Comparison of ENCODE assay signal across 29 cellular contexts in genomic region chr4:143046454-143046853, GRCh38.
DNase-seq lines count a peak whose midpoint lies in the region; ATAC-seq and TF ChIP-seq lines count a peak whose summit lies in the region.
"Had no signal": no experiment of that assay in that cellular context is flagged by ENCODE, and none has a peak within 500 bp of the region (broad histone marks: within the 10 kb centered on the region; RNA-seq: fewer than 3 reads in every experiment).

No MANE protein-coding gene starts in this region.

- peak; percentile 54 to 97 (median 76) for ATAC-seq in right lobe of liver
- ATAC-seq in GM18870 (IDR thresholded peaks at IDR 0.05; ENCODE audit: unreplicated experiment): no peak
- ATAC-seq: A549; activated naive CD8-positive, alpha-beta T cell treated with anti-CD3 and anti-CD28 coated beads, Interleukin-2, amount 50 U/mL, for 24 hours; activated T-cell treated with anti-CD3 and anti-CD28 coated beads, Interleukin-2, amount 50 U/mL, for 72 hours; gastrocnemius medialis; GM23338; natural killer cell; Panc1 had no signal

- TF ChIP-seq EP300 in esophagus muscularis mucosa (IDR thresholded peaks at IDR 0.05) (no peak), sigmoid colon (IDR thresholded peaks at IDR 0.05) (no peak), ovary (IDR thresholded peaks at IDR 0.05) (no peak)

- DNase-seq in Ammon's horn (ENCODE audit: low spot score) (peak; percentile 29), esophagus muscularis mucosa (ENCODE audit: extremely low spot score) (no peak), right lobe of liver (no peak), sigmoid colon (no peak), ovary (no peak), SKM-1 (lab: John Stamatoyannopoulos, UW; ENCODE audit: unreplicated experiment) (no peak), amniotic stem cell (lab: John Stamatoyannopoulos, UW) (no peak)
- DNase-seq: activated CD4-positive, alpha-beta T cell treated with anti-CD3 and anti-CD28 coated beads, Interleukin-2, amount 50 U/mL, for 4 hours; activated naive CD4-positive, alpha-beta T cell; activated naive CD8-positive, alpha-beta T cell treated with anti-CD3 and anti-CD28 coated beads, Interleukin-2, amount 50 U/mL, for 24 hours; activated T-cell treated with anti-CD3 and anti-CD28 coated beads, Interleukin-2, amount 50 U/mL, for 72 hours; AML-193; CD4-positive, alpha-beta memory T cell; gastrocnemius medialis; immature natural killer cell; left ventricle myocardium inferior; MV-4-11; natural killer cell; NCI-H1436; NCI-H226; NCI-H748 treated with DMSO at 0.1 percent for 48 hours; SHP77; stimulated activated CD4-positive, alpha-beta T cell treated with anti-CD3 and anti-CD28 coated beads, Interleukin-2, amount 100 ng/mL, for 48 hours; T-helper 2 cell had no signal

- H3K9me3 ChIP-seq in esophagus muscularis mucosa (no peaks in the 10 kb centered on the region), right lobe of liver (no peaks in the 10 kb centered on the region), sigmoid colon (no peaks in the 10 kb centered on the region), ovary (no peaks in the 10 kb centered on the region)
- H3K9me3 ChIP-seq: A549, gastrocnemius medialis, left ventricle myocardium inferior, right atrium auricular region had no signal

- TF ChIP-seq POLR2A in esophagus muscularis mucosa (IDR thresholded peaks at IDR 0.05; ENCODE audit: low read depth): no peak
- TF ChIP-seq POLR2A in right lobe of liver (IDR thresholded peaks at IDR 0.05): no peak
- TF ChIP-seq POLR2A in sigmoid colon (IDR thresholded peaks at IDR 0.05): no peak
- no peak for TF ChIP-seq POLR2A in ovary (IDR thresholded peaks at IDR 0.05)

- 55% methylated on average over 3 of the region's 4 CpGs for WGBS in esophagus muscularis mucosa
- 20% methylated on average over 1 of the region's 4 CpGs for WGBS in right lobe of liver (ENCODE audit: insufficient coverage, low coverage, low lambda C conversion rate, missing lambda C conversion rate)
- WGBS in sigmoid colon, 2 donors: 84 to 85% methylated on average over 4 of the region's 4 CpGs
- 81 to 88% (median 87%) methylated on average over 4 of the region's 4 CpGs for WGBS in ovary, 3 donors

- TF ChIP-seq CTCF in esophagus muscularis mucosa (IDR thresholded peaks at IDR 0.05) (no peak), right lobe of liver (IDR thresholded peaks at IDR 0.05) (no peak), sigmoid colon (IDR thresholded peaks at IDR 0.05) (no peak), ovary (IDR thresholded peaks at IDR 0.05) (no peak)

- peak overlapping the region; percentile 40 to 60 (median 47) for H3K27ac ChIP-seq in esophagus muscularis mucosa (replicated peaks in 1 of 4)
- no peak overlapping the region for H3K27ac ChIP-seq in right lobe of liver
- H3K27ac ChIP-seq in sigmoid colon: peak overlapping the region; percentile 13 to 54 (median 35)
- no peak overlapping the region for H3K27ac ChIP-seq in ovary
- H3K27ac ChIP-seq: A549, gastrocnemius medialis, left ventricle myocardium inferior, right atrium auricular region had no signal

- H3K4me1 ChIP-seq in esophagus muscularis mucosa (peaks cover 3 to 17% (median 15%) of the 10 kb centered on the region in 4 donors), right lobe of liver (peaks cover 0 to 6% (median 0%) of the 10 kb centered on the region in 4 donors), sigmoid colon (peaks cover 0 to 16% (median 13%) of the 10 kb centered on the region in 4 donors), ovary (ENCODE audit: insufficient read depth) (no peaks in the 10 kb centered on the region)
- H3K4me1 ChIP-seq: A549, gastrocnemius medialis, left ventricle myocardium inferior, right atrium auricular region had no signal

- H3K36me3 ChIP-seq in esophagus muscularis mucosa (no peaks in the 10 kb centered on the region), right lobe of liver (no peaks in the 10 kb centered on the region), sigmoid colon (no peaks in the 10 kb centered on the region), ovary (no peaks in the 10 kb centered on the region)
- H3K36me3 ChIP-seq: gastrocnemius medialis, left ventricle myocardium inferior, right atrium auricular region had no signal

- no peaks in the 10 kb centered on the region for H3K27me3 ChIP-seq in esophagus muscularis mucosa
- H3K27me3 ChIP-seq in right lobe of liver: no peaks in the 10 kb centered on the region
- H3K27me3 ChIP-seq in sigmoid colon: no peaks in the 10 kb centered on the region
- no peaks in the 10 kb centered on the region for H3K27me3 ChIP-seq in ovary
- H3K27me3 ChIP-seq: gastrocnemius medialis, right atrium auricular region had no signal

- intact Hi-C loops in esophagus muscularis mucosa (cut with DNase I): no loop called here
- intact Hi-C loops in right lobe of liver (cut with DNase I): no loop called here
- intact Hi-C loops in sigmoid colon (cut with DNase I): no loop called here
- intact Hi-C loops in ovary (cut with DNase I): no loop called here

- no peak overlapping the region for H3K4me3 ChIP-seq in esophagus muscularis mucosa
- no peak overlapping the region for H3K4me3 ChIP-seq in right lobe of liver
- H3K4me3 ChIP-seq in sigmoid colon: no peak overlapping the region
- no peak overlapping the region for H3K4me3 ChIP-seq in ovary
- H3K4me3 ChIP-seq: A549, gastrocnemius medialis, GM23338, left ventricle myocardium inferior, right atrium auricular region had no signal

Comparison
In these comparisons a context has a peak if more than half of its experiments do, and no peak if none do; other contexts are left out.
1. H3K27ac ChIP-seq: peak in esophagus muscularis mucosa (4 of 4) and sigmoid colon (4 of 4); none in right lobe of liver (0 of 3) and ovary (0 of 2).